ENCODE assay signal across 10 cellular contexts in the genomic region with DNA sequence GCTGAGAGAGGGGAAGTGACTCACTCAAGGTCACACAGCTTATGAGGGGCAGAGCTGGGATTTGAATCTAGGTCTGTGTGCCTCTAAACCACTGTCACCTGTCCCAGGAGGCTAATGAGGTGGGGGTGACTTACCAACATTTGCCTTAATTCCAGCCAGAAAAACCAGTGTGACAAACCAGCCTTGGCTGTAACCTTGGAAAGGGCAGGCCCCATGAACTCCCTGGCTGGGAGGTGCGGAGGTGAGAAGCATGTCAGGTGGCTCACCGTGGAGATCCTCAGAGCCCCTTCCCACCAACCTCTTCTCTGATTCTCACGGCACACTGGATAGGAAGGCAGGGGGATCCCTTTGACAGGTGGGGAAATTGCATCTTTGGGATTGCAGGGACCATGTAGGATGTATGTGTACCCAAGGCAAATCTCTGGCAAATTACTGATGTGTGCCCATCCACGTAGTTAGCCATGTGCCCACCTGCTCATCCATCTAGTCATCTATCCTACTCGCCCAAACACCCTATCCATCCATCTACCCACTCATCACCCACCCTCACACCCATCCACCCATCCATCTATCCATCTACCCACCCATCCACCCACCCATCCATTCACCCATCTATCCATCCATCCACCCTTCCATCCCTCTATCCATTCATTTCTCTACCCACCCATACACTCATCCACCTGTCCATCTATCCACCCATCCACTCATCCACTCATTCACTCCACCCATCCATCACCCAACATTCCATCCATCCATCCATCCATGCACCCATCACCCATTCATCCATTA. TPM values are rescaled to one million over a fixed set of nuclear protein-coding genes. Genes with fewer than 3 reads are reported as not detected.
DNase-seq lines count a peak whose midpoint lies in the region; ATAC-seq and TF ChIP-seq lines count a peak whose summit lies in the region.
"Not testable (repeated sequence)": the region's sequence is repeated elsewhere in the genome, so short reads cannot be mapped to it uniquely, and the experiment has no call there.
"Had no signal": no experiment of that assay in that cellular context is flagged by ENCODE, and none has a peak within 500 bp of the region (broad histone marks: within the 10 kb centered on the region; RNA-seq: fewer than 3 reads in every experiment).

No MANE protein-coding gene starts in this region.

- not testable (repeated sequence) for ATAC-seq in RWPE2 (ENCODE audit: low read depth); right cardiac atrium
- peak; percentile 2 for ATAC-seq in stimulated activated memory B cell treated with anti-CD40 and anti-IgM and Interleukin-4, amounts not matched to agents 10 μg/mL and 1 μg/mL and 100 μg/mL, for 72 hours

- not testable (repeated sequence) for H2AFZ ChIP-seq in osteoblast (ENCODE audit: low read length)

- intact Hi-C loops in left ventricle myocardium inferior (cut with micrococcal nuclease); right cardiac atrium (cut with DNase I): not testable (repeated sequence)

- not testable (repeated sequence) for H3K27ac ChIP-seq in RWPE2 (ENCODE audit: poor library complexity, severe bottlenecking); right cardiac atrium (ENCODE audit: low read length); osteoblast (ENCODE audit: low read depth, low read length)
- H3K27ac ChIP-seq in left ventricle myocardium inferior (replicated peaks): peak overlapping the region; percentile 83

- H3K9me3 Mint-ChIP-seq in chondrocyte (ENCODE audit: low read depth): not testable (repeated sequence)
- peaks cover 17% of the 10 kb centered on the region for H3K9me3 Mint-ChIP-seq in stimulated activated memory B cell treated with anti-CD40 and anti-IgM and Interleukin-4, amounts not matched to agents 10 μg/mL and 1 μg/mL and 100 μg/mL, for 72 hours

- peaks cover 23% of the 10 kb centered on the region for H3K4me1 Mint-ChIP-seq in chondrocyte (ENCODE audit: low read depth)
- not testable (repeated sequence) for H3K4me1 Mint-ChIP-seq in stimulated activated memory B cell treated with anti-CD40 and anti-IgM and Interleukin-4, amounts not matched to agents 10 μg/mL and 1 μg/mL and 100 μg/mL, for 72 hours

- H3K4me1 ChIP-seq in RWPE2 (ENCODE audit: insufficient read depth, poor library complexity, severe bottlenecking); right cardiac atrium (ENCODE audit: control insufficient read depth, insufficient read depth, low read length); osteoblast (ENCODE audit: insufficient read depth, low read length): not testable (repeated sequence)
- H3K4me1 ChIP-seq in left ventricle myocardium inferior: peaks cover 29% of the 10 kb centered on the region

- not testable (repeated sequence) for H3K4me3 ChIP-seq in RWPE2 (ENCODE audit: severe bottlenecking); left ventricle myocardium inferior; right cardiac atrium (ENCODE audit: low read length); osteoblast (ENCODE audit: insufficient read depth, low read length)

- 61% methylated on average over 5 of the region's 5 CpGs for WGBS in right cardiac atrium

- not testable (repeated sequence) for H3K9me3 ChIP-seq in RWPE2 (ENCODE audit: severe bottlenecking); left ventricle myocardium inferior (replicated peaks); right cardiac atrium (ENCODE audit: control insufficient read depth, low read length); osteoblast (ENCODE audit: low read depth, low read length)

- DNase-seq in RWPE2 (ENCODE audit: low spot score): peak; percentile 42
- peak; percentile 70 for DNase-seq in chondrocyte (ENCODE audit: low spot score)
- DNase-seq in left ventricle myocardium inferior: not testable (repeated sequence)
- peak in 2 of 3 donors; percentile 2 to 5 for DNase-seq in right cardiac atrium
- peak; percentile 21 for DNase-seq in osteoblast (ENCODE audit: insufficient read length, low spot score, missing footprints)

- H3K36me3 ChIP-seq in RWPE2 (ENCODE audit: low read depth); left ventricle myocardium inferior; osteoblast (ENCODE audit: insufficient read depth, low read length): not testable (repeated sequence)

- H3K27ac Mint-ChIP-seq in chondrocyte (ENCODE audit: unreplicated experiment); stimulated activated memory B cell treated with anti-CD40 and anti-IgM and Interleukin-4, amounts not matched to agents 10 μg/mL and 1 μg/mL and 100 μg/mL, for 72 hours: not testable (repeated sequence)

- not testable (repeated sequence) for H3K27me3 ChIP-seq in RWPE2 (ENCODE audit: insufficient read depth, poor library complexity, severe bottlenecking); left ventricle myocardium inferior (ENCODE audit: low read depth); right cardiac atrium (ENCODE audit: control insufficient read depth, insufficient read depth); osteoblast (ENCODE audit: insufficient read depth, low read length)

- not testable (repeated sequence) for H3K79me2 ChIP-seq in osteoblast (ENCODE audit: insufficient read depth, low read length)

- not testable (repeated sequence) for H3K27me3 Mint-ChIP-seq in chondrocyte (ENCODE audit: low read depth); stimulated activated memory B cell treated with anti-CD40 and anti-IgM and Interleukin-4, amounts not matched to agents 10 μg/mL and 1 μg/mL and 100 μg/mL, for 72 hours

- TF ChIP-seq CTCF in RWPE2 (IDR thresholded peaks at IDR 0.05; ENCODE audit: poor library complexity, severe bottlenecking); chondrocyte (IDR thresholded peaks at IDR 0.05); left ventricle myocardium inferior (IDR thresholded peaks at IDR 0.05; ENCODE audit: borderline replicate concordance); osteoblast (IDR thresholded peaks at IDR 0.05; ENCODE audit: extremely low read depth, low read depth, low read length): not testable (repeated sequence)

- not testable (repeated sequence) for H4K20me1 ChIP-seq in osteoblast (ENCODE audit: insufficient read depth, low read length)

- H3K36me3 Mint-ChIP-seq in chondrocyte (ENCODE audit: low read depth); stimulated activated memory B cell treated with anti-CD40 and anti-IgM and Interleukin-4, amounts not matched to agents 10 μg/mL and 1 μg/mL and 100 μg/mL, for 72 hours: not testable (repeated sequence)

- H3K4me2 ChIP-seq in osteoblast (ENCODE audit: insufficient read depth, low read length): not testable (repeated sequence)

- not testable (repeated sequence) for H3K4me3 Mint-ChIP-seq in chondrocyte (ENCODE audit: unreplicated experiment); stimulated activated memory B cell treated with anti-CD40 and anti-IgM and Interleukin-4, amounts not matched to agents 10 μg/mL and 1 μg/mL and 100 μg/mL, for 72 hours

RNA-seq across cellular contexts. Expression of gene KCNJ12, which starts 30.7 kb away (rescaled TPM):
- total RNA-seq in chondrocyte: 2.2 to 2.8 TPM (median 2.5 TPM) in 3 replicates
- 12.3 TPM for total RNA-seq in left ventricle myocardium inferior
- total RNA-seq in right cardiac atrium: 10 to 100 TPM in 2 of 4 donors, 1 to 10 TPM in 2; 9.8 to 13.3 (median 10.8) TPM
- 9.9 TPM for polyA plus RNA-seq in right cardiac atrium
- under 0.01 and 0.29 TPM in 2 replicates for total RNA-seq in osteoblast
- total RNA-seq: CD4-positive, alpha-beta memory T cell; CD8-positive, alpha-beta memory T cell had no signal
- polyA plus RNA-seq: CD14-positive monocyte; CD4-positive, alpha-beta memory T cell; CD4-positive, CD25-positive, alpha-beta regulatory T cell; CD8-positive, alpha-beta memory T cell had no signal
